Comparison of ENCODE assay signal across 8 cellular contexts in genomic region chr17:8435245-8436168, GRCh38. TPM values are rescaled to one million over a fixed set of nuclear protein-coding genes. Genes with fewer than 3 reads are reported as not detected.
DNase-seq lines count a peak whose midpoint lies in the region; ATAC-seq and TF ChIP-seq lines count a peak whose summit lies in the region.

Gene NDEL1, plus strand, starts transcription at chr17:8435884. Its CDS starts 8,388 bp downstream, at chr17:8444272.

- H3K27me3 ChIP-seq in SJSA1 (replicated peaks): no peaks in the 10 kb centered on the region
- H3K27me3 ChIP-seq in foreskin keratinocyte: no peaks in the 10 kb centered on the region
- H3K27me3 ChIP-seq in neural progenitor cell: no peaks in the 10 kb centered on the region
- no peaks in the 10 kb centered on the region for H3K27me3 ChIP-seq in stomach smooth muscle (ENCODE audit: control insufficient read depth in 1 of 2, insufficient read depth in 2 of 2, low read length in 2 of 2)

- peaks cover 22% of the 10 kb centered on the region for H3K36me3 ChIP-seq in SJSA1
- no peaks in the 10 kb centered on the region for H3K36me3 ChIP-seq in neural progenitor cell
- peaks cover 3 to 4% of the 10 kb centered on the region in 2 donors for H3K36me3 ChIP-seq in stomach smooth muscle (ENCODE audit: control insufficient read depth in 2 of 2, insufficient read depth in 2 of 2, low read length in 2 of 2)

- DNase-seq in GM04503 (ENCODE audit: low read depth) (peak; percentile 75), HFF-Myc (ENCODE audit: extremely low read depth, low read depth) (peak; percentile 86), MV-4-11 (lab: John Stamatoyannopoulos, UW) (peak; percentile 94), SJSA1 (ENCODE audit: low read depth in 1 of 2, low spot score in 2 of 2) (peak; percentile 84 to 99), foreskin keratinocyte (peak; percentile 90 to 92), neural progenitor cell (ENCODE audit: low spot score) (peak; percentile 99)
- DNase-seq in activated naive CD4-positive, alpha-beta T cell (lab: John Stamatoyannopoulos, UW): peak; percentile 98 to 99 (median 98)

- H3K4me2 ChIP-seq in neural progenitor cell: peak within 1 kb of the TSS; percentile 95

- peaks cover 9% of the 10 kb centered on the region for H3K36me3 Mint-ChIP-seq in neural progenitor cell

- H3K4me3 Mint-ChIP-seq in neural progenitor cell: peak within 1 kb of the TSS; percentile 94

- H3K9me3 Mint-ChIP-seq in neural progenitor cell: no peaks in the 10 kb centered on the region

- peaks cover 20% of the 10 kb centered on the region for H3K4me1 Mint-ChIP-seq in neural progenitor cell

- H3K9ac ChIP-seq in neural progenitor cell: peak within 1 kb of the TSS; percentile 72
- peak within 1 kb of the TSS; percentile 98 for H3K9ac ChIP-seq in stomach smooth muscle (ENCODE audit: low read length in 2 of 2)

- TF ChIP-seq CTCF in HFF-Myc (IDR thresholded peaks at IDR 0.05; ENCODE audit: low read depth, low read length, missing control alignments) (no peak), foreskin keratinocyte (conservative IDR thresholded peaks at IDR 0.05) (no peak), neural progenitor cell (IDR thresholded peaks at IDR 0.05) (no peak)

- H3K79me2 ChIP-seq in neural progenitor cell (ENCODE audit: low read depth): peaks cover 43% of the 10 kb centered on the region

- ATAC-seq in foreskin keratinocyte: peak; percentile 98

- H3K4me1 ChIP-seq in SJSA1 (replicated peaks) (peaks cover 9% of the 10 kb centered on the region), foreskin keratinocyte (peaks cover 12% of the 10 kb centered on the region), neural progenitor cell (peaks cover 11% of the 10 kb centered on the region), stomach smooth muscle (ENCODE audit: control insufficient read depth, insufficient read depth, low read length) (peaks cover 15% of the 10 kb centered on the region)

- H3K4me3 ChIP-seq in HFF-Myc (replicated peaks; ENCODE audit: low read depth, low read length): peak within 1 kb of the TSS; percentile 89
- H3K4me3 ChIP-seq in SJSA1: peak within 1 kb of the TSS; percentile 97
- peak within 1 kb of the TSS; percentile 88 for H3K4me3 ChIP-seq in neural progenitor cell
- H3K4me3 ChIP-seq in stomach smooth muscle (ENCODE audit: low read length in 2 of 2): peak within 1 kb of the TSS; percentile 92 to 94

- no peaks in the 10 kb centered on the region for H3K9me3 ChIP-seq in SJSA1 (replicated peaks)
- no peaks in the 10 kb centered on the region for H3K9me3 ChIP-seq in neural progenitor cell (ENCODE audit: low read depth)
- no peaks in the 10 kb centered on the region for H3K9me3 ChIP-seq in stomach smooth muscle (ENCODE audit: control insufficient read depth in 2 of 2, low read length in 2 of 2)

- peak within 1 kb of the TSS; percentile 97 for H3K27ac ChIP-seq in SJSA1
- H3K27ac ChIP-seq in foreskin keratinocyte: peak within 1 kb of the TSS; percentile 92
- peak within 1 kb of the TSS; percentile 88 for H3K27ac ChIP-seq in neural progenitor cell
- peak within 1 kb of the TSS; percentile 100 for H3K27ac ChIP-seq in stomach smooth muscle (ENCODE audit: low read length)

- H3F3A ChIP-seq in neural progenitor cell (ENCODE audit: low read depth): peaks cover 17% of the 10 kb centered on the region

- peak within 1 kb of the TSS; percentile 71 for H2AFZ ChIP-seq in neural progenitor cell (replicated peaks)

- H3K27me3 Mint-ChIP-seq in neural progenitor cell (ENCODE audit: insufficient read depth, low read depth): peaks cover 4% of the 10 kb centered on the region

- H3K27ac Mint-ChIP-seq in neural progenitor cell: peak within 1 kb of the TSS; percentile 91

- H4K20me1 ChIP-seq in neural progenitor cell (ENCODE audit: low read depth): peaks cover 17% of the 10 kb centered on the region

RNA-seq across cellular contexts. Expression of gene NDEL1, which starts in this region (rescaled TPM):
- total RNA-seq in SJSA1 (2014; rRNA removed; shearing (Covaris generic)): 39.6 and 49.7 TPM in 2 replicates
- total RNA-seq in foreskin keratinocyte: 47.9 and 51.8 TPM in 2 replicates
- polyA plus RNA-seq in foreskin keratinocyte: 34.1 and 34.5 TPM in 2 replicates
- total RNA-seq in neural progenitor cell (ENCODE audit: low replicate concordance): 26.9 and 31.6 TPM in 2 replicates

Comparison
In these comparisons a context has a peak if more than half of its experiments do, and no peak if none do; other contexts are left out.
1. Peak in every context shown above with its lines: DNase-seq, ATAC-seq, H3K4me3 ChIP-seq and H3K27ac ChIP-seq.